Comparison of ENCODE assay signal across 1 cellular context in the genomic region with DNA sequence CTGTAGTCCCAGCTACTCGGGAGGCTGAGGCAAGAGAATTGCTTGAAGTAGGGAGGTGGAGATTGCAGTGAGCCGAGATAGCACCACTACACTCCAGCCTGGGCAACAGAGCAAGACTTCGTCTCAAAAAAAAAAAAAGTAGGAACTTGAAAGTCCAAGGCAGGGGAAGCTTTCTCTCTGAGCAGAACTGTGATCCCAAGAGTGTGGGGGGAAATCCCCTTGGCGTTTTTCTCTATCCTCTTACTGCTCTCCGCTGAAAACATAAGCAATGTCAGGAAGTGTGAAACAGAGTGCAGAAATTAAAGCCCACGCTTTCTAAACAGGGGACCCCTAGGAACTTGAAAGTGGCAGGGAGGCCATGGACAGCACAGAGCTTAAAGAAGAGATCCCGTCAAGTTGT.
TF ChIP-seq lines count a peak whose summit lies in the region.

No MANE protein-coding gene starts in this region.

TF ChIP-seq in K562, 482 proteins besides CTCF, POLR2A, EP300 and RAD21:
- TF ChIP-seq ZNF143 (CRISPR knock-in tag; IDR thresholded peaks at IDR 0.05) (no peak), ZNF197 (CRISPR knock-in tag; IDR thresholded peaks at IDR 0.05; ENCODE audit: low read depth) (no peak), ZFP1 (CRISPR knock-in tag; IDR thresholded peaks at IDR 0.05) (no peak)
- TF ChIP-seq, protein P1, sequence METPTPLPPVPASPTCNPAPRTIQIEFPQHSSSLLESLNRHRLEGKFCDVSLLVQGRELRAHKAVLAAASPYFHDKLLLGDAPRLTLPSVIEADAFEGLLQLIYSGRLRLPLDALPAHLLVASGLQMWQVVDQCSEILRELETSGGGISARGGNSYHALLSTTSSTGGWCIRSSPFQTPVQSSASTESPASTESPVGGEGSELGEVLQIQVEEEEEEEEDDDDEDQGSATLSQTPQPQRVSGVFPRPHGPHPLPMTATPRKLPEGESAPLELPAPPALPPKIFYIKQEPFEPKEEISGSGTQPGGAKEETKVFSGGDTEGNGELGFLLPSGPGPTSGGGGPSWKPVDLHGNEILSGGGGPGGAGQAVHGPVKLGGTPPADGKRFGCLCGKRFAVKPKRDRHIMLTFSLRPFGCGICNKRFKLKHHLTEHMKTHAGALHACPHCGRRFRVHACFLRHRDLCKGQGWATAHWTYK (CRISPR knock-in tag; IDR thresholded peaks at IDR 0.05): no peak
